ENCODE assay signal across 20 cellular contexts in genomic region chr5:135113323-135113722, GRCh38.
"Had no signal": no experiment of that assay in that cellular context is flagged by ENCODE, and none has a peak within 500 bp of the region (broad histone marks: within the 10 kb centered on the region; RNA-seq: fewer than 3 reads in every experiment).

No MANE protein-coding gene starts in this region.

- H3K9ac ChIP-seq: SK-N-SH had no signal

- H3K9me3 ChIP-seq: SK-N-SH had no signal

- ATAC-seq: HepG2 had no signal

- DNase-seq: IMR-90, Kasumi-1, KG1, MM.1S, NCI-H1092 treated with DMSO at 0.1 percent for 48 hours, NCI-H1436, NCI-H187, NCI-H2029, NCI-H2081 treated with DMSO at 0.1 percent for 48 hours, NCI-H2171, NCI-H226, NCI-H446, NCI-H510A, NCI-H524 treated with DMSO at 0.1 percent for 48 hours, NCI-H69, NCI-H774, RPMI8226, SHP77, SK-N-SH had no signal

- H3K4me2 ChIP-seq: SK-N-SH had no signal
